In genomic region chr18:63656-64055, GRCh38 we compare ENCODE assay signal across 10 cellular contexts. TPM values are rescaled to one million over a fixed set of nuclear protein-coding genes. Genes with fewer than 3 reads are reported as not detected.
DNase-seq lines count a peak whose midpoint lies in the region; ATAC-seq, FAIRE-seq and TF ChIP-seq lines count a peak whose summit lies in the region.
"Not testable (repeated sequence)": the region's sequence is repeated elsewhere in the genome, so short reads cannot be mapped to it uniquely, and the experiment has no call there.
"Had no signal": no experiment of that assay in that cellular context is flagged by ENCODE, and none has a peak within 500 bp of the region (broad histone marks: within the 10 kb centered on the region; RNA-seq: fewer than 3 reads in every experiment).

No MANE protein-coding gene starts in this region.

- H4K20me1 ChIP-seq in IMR-90 (ENCODE audit: insufficient read depth, low read length); endothelial cell of umbilical vein (replicated peaks; ENCODE audit: control insufficient read depth, extremely low read depth, insufficient read depth, low read length): not testable (repeated sequence)

- not testable (repeated sequence) for H3K56ac ChIP-seq in IMR-90 (ENCODE audit: extremely low read depth, insufficient read depth, low read length)

- not testable (repeated sequence) for H3K14ac ChIP-seq in IMR-90 (replicated peaks; ENCODE audit: low read depth, low read length); mesenchymal stem cell (ENCODE audit: low read length in 2 of 2)

- not testable (repeated sequence) for H4K91ac ChIP-seq in IMR-90 (ENCODE audit: insufficient read depth, low read depth, low read length); mesenchymal stem cell (ENCODE audit: low read length)

- not testable (repeated sequence) for H3K23ac ChIP-seq in IMR-90 (ENCODE audit: low read depth, low read length); mesenchymal stem cell (ENCODE audit: low read length in 2 of 2)

- H2AK5ac ChIP-seq in IMR-90 (ENCODE audit: low read depth, low read length); mesenchymal stem cell (ENCODE audit: low read length, severe bottlenecking): not testable (repeated sequence)

- not testable (repeated sequence) for H2BK120ac ChIP-seq in IMR-90 (ENCODE audit: low read depth, low read length); mesenchymal stem cell (ENCODE audit: low read depth, low read length)

- H2BK5ac ChIP-seq in IMR-90 (ENCODE audit: low read depth, low read length, poor library complexity, severe bottlenecking), result peak overlapping the region; percentile 72
- not testable (repeated sequence) for H2BK5ac ChIP-seq in mesenchymal stem cell (ENCODE audit: low read depth, low read length, poor library complexity, severe bottlenecking)

- not testable (repeated sequence) for H4K8ac ChIP-seq in IMR-90 (ENCODE audit: low read depth in 2 of 2, low read length in 2 of 2); mesenchymal stem cell (ENCODE audit: low read length)

- DNase-seq in GM19239 (ENCODE audit: insufficient read length, low spot score); IMR-90; endothelial cell of umbilical vein (ENCODE audit: low read depth, low spot score); mesenchymal stem cell; urothelium cell line (ENCODE audit: low spot score): not testable (repeated sequence)
- DNase-seq in SK-N-DZ (ENCODE audit: low spot score) (peak; percentile 47), inferior parietal cortex (ENCODE audit: extremely low spot score) (peak; percentile 2)

- H2BK15ac ChIP-seq in IMR-90 (ENCODE audit: low read depth, low read length), result not testable (repeated sequence)
- H2BK15ac ChIP-seq in mesenchymal stem cell (ENCODE audit: low read depth, poor library complexity, severe bottlenecking), result peak overlapping the region; percentile 62

- FAIRE-seq in GM19239 (lab: Jason Lieb, UNC) (peak; percentile 87), endothelial cell of umbilical vein (lab: Jason Lieb, UNC) (peak; percentile 31), urothelium cell line (lab: Jason Lieb, UNC) (peak; percentile 66)

- not testable (repeated sequence) for H3K4me2 ChIP-seq in IMR-90 (ENCODE audit: low read depth, low read length); endothelial cell of umbilical vein (ENCODE audit: insufficient read depth, low read length); mesenchymal stem cell (ENCODE audit: low read length, poor library complexity, severe bottlenecking)

- not testable (repeated sequence) for TF ChIP-seq RAD21 in IMR-90 (IDR thresholded peaks at IDR 0.05; ENCODE audit: low read length)

- 81% methylated on average over 2 of the region's 2 CpGs; no CpG with 5 or more reads in 1 of the 2 experiments for WGBS in IMR-90 (ENCODE audit: extremely low coverage in 2 of 2, insufficient read length in 1 of 2), 2 experiments
- WGBS in mesenchymal stem cell, result 88% methylated on average over 2 of the region's 2 CpGs

- not testable (repeated sequence) for H3K4me3 ChIP-seq in IMR-90 (ENCODE audit: insufficient read depth, low read depth, low read length); endothelial cell of umbilical vein (replicated peaks in 1 of 3; ENCODE audit: insufficient read depth in 1 of 3, low read depth in 1 of 3, low read length in 3 of 3); mesenchymal stem cell (ENCODE audit: insufficient read depth in 1 of 2, low read depth in 1 of 2, low read length in 2 of 2)

- not testable (repeated sequence) for H3K27me3 ChIP-seq in IMR-90 (ENCODE audit: control insufficient read depth, insufficient read depth, low read length); endothelial cell of umbilical vein (ENCODE audit: control insufficient read depth in 2 of 2, insufficient read depth in 2 of 2, low read length in 2 of 2)
- H3K27me3 ChIP-seq in mesenchymal stem cell (ENCODE audit: control insufficient read depth in 1 of 2, insufficient read depth in 1 of 2, low read length in 2 of 2), result peaks cover 0 to 13% of the 10 kb centered on the region in 2 experiments

- POLR2A ChIA-PET in IMR-90 (lab: Charles Lee; ENCODE audit: unreplicated experiment); endothelial cell of umbilical vein (lab: Charles Lee): not testable (repeated sequence)

- H3K27ac ChIP-seq in IMR-90 (ENCODE audit: insufficient read depth, low read length); endothelial cell of umbilical vein (ENCODE audit: insufficient read depth, low read depth, low read length); mesenchymal stem cell (ENCODE audit: low read length, poor library complexity, severe bottlenecking): not testable (repeated sequence)

- not testable (repeated sequence) for H3K9ac ChIP-seq in IMR-90 (ENCODE audit: low read depth, low read length); endothelial cell of umbilical vein (replicated peaks; ENCODE audit: extremely low read depth, insufficient read depth, low read length); mesenchymal stem cell (ENCODE audit: low read length)

- not testable (repeated sequence) for H3K36me3 ChIP-seq in IMR-90 (ENCODE audit: control insufficient read depth, insufficient read depth, low read length); endothelial cell of umbilical vein (ENCODE audit: control insufficient read depth in 2 of 2, extremely low read depth in 1 of 2, insufficient read depth in 2 of 2, low read length in 2 of 2); mesenchymal stem cell (ENCODE audit: control insufficient read depth in 1 of 2, insufficient read depth in 2 of 2, low read depth in 1 of 2, low read length in 2 of 2)

- dilution Hi-C loops in IMR-90 (cut with HindIII; ENCODE audit: low sequenced_read_pairs, unreplicated experiment); endothelial cell of umbilical vein (cut with MboI; ENCODE audit: extremely low pct_ligation_motif_present, low sequenced_read_pairs): not testable (repeated sequence)

- not testable (repeated sequence) for H2AK9ac ChIP-seq in IMR-90 (replicated peaks; ENCODE audit: low read depth, low read length, poor library complexity)

- intact Hi-C loops in IMR-90 (cut with micrococcal nuclease); endothelial cell of umbilical vein (cut with micrococcal nuclease): not testable (repeated sequence)

- not testable (repeated sequence) for H3K79me1 ChIP-seq in IMR-90 (ENCODE audit: low read depth in 1 of 2, low read length in 2 of 2); mesenchymal stem cell (replicated peaks; ENCODE audit: low read length, poor library complexity, severe bottlenecking)

- H2BK12ac ChIP-seq in mesenchymal stem cell (ENCODE audit: low read length in 2 of 2), result peak overlapping the region in 1 of 2 experiments; percentile 63

- TF ChIP-seq CTCF in IMR-90 (conservative IDR thresholded peaks at IDR 0.05; ENCODE audit: low read depth, low read length); endothelial cell of umbilical vein (IDR thresholded peaks at IDR 0.05; ENCODE audit: extremely low read depth in 1 of 2, insufficient read depth in 1 of 2, low read depth in 1 of 2, low read length in 2 of 2): not testable (repeated sequence)

- H3K4ac ChIP-seq in IMR-90 (ENCODE audit: low read depth, low read length); mesenchymal stem cell (ENCODE audit: low read depth in 1 of 2, low read length in 2 of 2): not testable (repeated sequence)

- not testable (repeated sequence) for ATAC-seq in IMR-90 (ENCODE audit: low read depth)

- H3K9me3 ChIP-seq in IMR-90 (ENCODE audit: control insufficient read depth, insufficient read depth, low read length); endothelial cell of umbilical vein (replicated peaks; ENCODE audit: control insufficient read depth, insufficient read depth, low read length); mesenchymal stem cell (ENCODE audit: control insufficient read depth, low read length): not testable (repeated sequence)

- not testable (repeated sequence) for H3K4me1 ChIP-seq in IMR-90 (ENCODE audit: control insufficient read depth, insufficient read depth, low read length); endothelial cell of umbilical vein (ENCODE audit: control insufficient read depth, extremely low read depth, insufficient read depth, low read length); mesenchymal stem cell (ENCODE audit: control insufficient read depth, insufficient read depth, low read depth, low read length)

- in situ Hi-C loops in IMR-90 (cut with MboI; ENCODE audit: low sequenced_read_pairs), result not testable (repeated sequence)

- not testable (repeated sequence) for H2BK20ac ChIP-seq in IMR-90 (ENCODE audit: low read depth, low read length)

- not testable (repeated sequence) for H2AFZ ChIP-seq in IMR-90 (replicated peaks; ENCODE audit: low read length, poor library complexity); endothelial cell of umbilical vein (ENCODE audit: low read depth, low read length); mesenchymal stem cell (ENCODE audit: low read depth, low read length)

- H3K79me2 ChIP-seq in endothelial cell of umbilical vein (ENCODE audit: control insufficient read depth, insufficient read depth, low read length), result not testable (repeated sequence)

- H4K5ac ChIP-seq in IMR-90 (ENCODE audit: low read depth, low read length), result not testable (repeated sequence)

- H3K9me1 ChIP-seq in IMR-90 (ENCODE audit: insufficient read depth, low read length); endothelial cell of umbilical vein (replicated peaks; ENCODE audit: control insufficient read depth, extremely low read depth, insufficient read depth, low read length): not testable (repeated sequence)

- TF ChIP-seq POLR2A in IMR-90 (IDR thresholded peaks at IDR 0.05; ENCODE audit: low read depth, low read length); endothelial cell of umbilical vein (IDR thresholded peaks at IDR 0.05; ENCODE audit: low read depth, low read length): not testable (repeated sequence)

- BruUV-seq in IMR-90 (replicated peaks; lab: Mats Ljungman, UMichigan); endothelial cell of umbilical vein (replicated peaks; lab: Mats Ljungman, UMichigan): not testable (repeated sequence)

- CTCF ChIA-PET in IMR-90 (lab: Yijun Ruan, JAX); endothelial cell of umbilical vein (lab: Charles Lee): not testable (repeated sequence)

- H3K18ac ChIP-seq in IMR-90 (ENCODE audit: low read depth, low read length); mesenchymal stem cell (ENCODE audit: low read depth in 1 of 2, low read length in 2 of 2): not testable (repeated sequence)

RNA-seq across cellular contexts. Expression of gene TUBB8B, which starts 14.2 kb away (rescaled TPM):
- total RNA-seq in IMR-90 (2012; rRNA removed), result not detected in 2 replicates
- polyA plus RNA-seq in IMR-90 (2012; rRNA removed), result not detected in 2 replicates
- polyA plus RNA-seq in IMR-90 (2012; cell fraction: cytosol; rRNA removed), result not detected in 2 replicates
- polyA plus RNA-seq in IMR-90 (2012; cell fraction: nucleus; rRNA removed; ENCODE audit: low replicate concordance), result 0.10 and 0.23 TPM in 2 replicates
- not detected in 2 replicates for polyA plus RNA-seq in SK-N-DZ (2014; cell fraction: cytosol; rRNA removed)
- not detected in 2 replicates for polyA plus RNA-seq in SK-N-DZ (2014; cell fraction: nucleus; rRNA removed)
- 1.1 TPM in 1 of 2 replicates, not detected in the other for total RNA-seq in endothelial cell of umbilical vein
- polyA plus RNA-seq in endothelial cell of umbilical vein, result 0.23 and 0.33 TPM in 2 replicates
- 0.17 and 0.18 TPM in 2 replicates for polyA plus RNA-seq in endothelial cell of umbilical vein (2011; cell fraction: cytosol; rRNA removed)
- polyA plus RNA-seq in endothelial cell of umbilical vein (2011; cell fraction: nucleus; rRNA removed), result 1.0 and 1.3 TPM in 2 replicates
- polyA plus RNA-seq in endothelial cell of umbilical vein (2012), result not detected in 2 replicates
- polyA minus RNA-seq in endothelial cell of umbilical vein, result not detected in 2 replicates
- polyA minus RNA-seq in endothelial cell of umbilical vein (2011; cell fraction: cytosol; rRNA and poly(A)+ RNA removed), result not detected
- polyA minus RNA-seq in endothelial cell of umbilical vein (2011; cell fraction: nucleus; rRNA and poly(A)+ RNA removed), result 0.72 TPM in 1 of 2 replicates, not detected in the other
- polyA plus RNA-seq in mesenchymal stem cell (2013, experiment 1 of 2), result 0.12 TPM
- 0.15 TPM for polyA plus RNA-seq in mesenchymal stem cell (2013, experiment 2 of 2)
- total RNA-seq: CD4-positive, alpha-beta memory T cell; Daoy had no signal
- polyA plus RNA-seq: AG04450; CD4-positive, alpha-beta memory T cell had no signal
